In genomic region chr16:57303910-57304168, GRCh38 we compare ENCODE assay signal across 1 cellular context.
TF ChIP-seq lines count a peak whose summit lies in the region.

No MANE protein-coding gene starts in this region.

TF ChIP-seq in A549, 52 proteins besides CTCF, POLR2A, EP300 and RAD21 (continued from another document):
- TF ChIP-seq BCL3 (IDR thresholded peaks at IDR 0.05) (no peak), ZC3H11A (IDR thresholded peaks at IDR 0.05) (no peak)
TF ChIP-seq in A549: peak in this region for 0.
